ENCODE assay signal across 13 cellular contexts in the genomic region with DNA sequence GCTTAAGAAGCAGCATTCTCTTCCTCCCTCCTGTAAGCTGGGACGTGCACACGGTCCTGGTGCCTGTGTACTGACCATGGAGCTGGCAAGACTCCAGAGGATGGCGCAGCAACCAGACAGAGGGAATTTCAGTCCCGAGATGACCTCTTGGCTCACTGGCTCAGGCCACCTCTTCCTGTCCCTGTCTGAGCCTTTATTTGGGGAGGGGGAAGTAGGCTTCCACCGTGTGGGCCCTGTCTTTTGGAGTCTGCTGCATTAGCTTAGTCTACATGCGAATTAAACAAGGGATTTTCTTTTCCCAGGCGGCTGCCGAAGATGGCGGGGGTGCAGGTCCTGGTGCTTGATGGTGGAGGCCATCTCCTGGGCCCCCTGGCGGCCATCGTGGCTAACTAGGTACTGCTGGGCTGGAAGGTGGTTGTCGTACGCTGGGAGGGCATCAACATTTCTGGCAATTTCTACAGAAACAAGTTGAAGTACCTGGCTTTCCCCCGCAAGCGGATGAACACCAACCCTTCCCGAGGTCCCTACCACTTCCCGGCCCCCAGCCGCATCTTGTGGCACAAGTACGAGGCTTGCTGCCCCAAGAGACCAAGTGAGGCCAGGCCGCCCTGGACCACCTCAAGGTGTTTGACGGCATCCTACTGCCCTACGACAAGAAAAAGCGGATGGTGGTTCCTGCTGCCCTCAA. TPM values are rescaled to one million over a fixed set of nuclear protein-coding genes. Genes with fewer than 3 reads are reported as not detected.
DNase-seq lines count a peak whose midpoint lies in the region; ATAC-seq, FAIRE-seq and TF ChIP-seq lines count a peak whose summit lies in the region.
"Had no signal": no experiment of that assay in that cellular context is flagged by ENCODE, and none has a peak within 500 bp of the region (broad histone marks: within the 10 kb centered on the region; RNA-seq: fewer than 3 reads in every experiment).

No MANE protein-coding gene starts in this region.

- H3K9me3 ChIP-seq in WERI-Rb-1 (ENCODE audit: severe bottlenecking) (peaks cover 5% of the 10 kb centered on the region), HepG2 (ENCODE audit: low read length) (no peaks in the 10 kb centered on the region)

- H3K4me3 ChIP-seq in BJ (ENCODE audit: low read depth, low read length) (no peak overlapping the region), H7 (ENCODE audit: insufficient read depth, low read depth, low read length) (no peak overlapping the region), WERI-Rb-1 (ENCODE audit: low read depth, low read length) (no peak overlapping the region), HepG2 (replicated peaks in 1 of 3; ENCODE audit: insufficient read depth in 1 of 3, low read depth in 2 of 3, low read length in 3 of 3) (no peak overlapping the region)
- H3K4me3 ChIP-seq: SK-N-MC had no signal

- H3K4me1 Mint-ChIP-seq in T-helper 2 cell treated with Interferon-gamma antibody and Interleukin-4, amounts not matched to agents 5 μg/mL and 100 μg/mL, for 36 hours (ENCODE audit: low read depth) = peaks cover 41% of the 10 kb centered on the region

- H3K4me3 Mint-ChIP-seq in T-helper 2 cell treated with Interferon-gamma antibody and Interleukin-4, amounts not matched to agents 5 μg/mL and 100 μg/mL, for 36 hours = no peak overlapping the region

- no peak for TF ChIP-seq EP300 in HepG2 (IDR thresholded peaks at IDR 0.05; ENCODE audit: low read depth in 2 of 2, low read length in 2 of 2)
- no peak for TF ChIP-seq EP300 in HepG2 (CRISPR knock-in tag; IDR thresholded peaks at IDR 0.05; ENCODE audit: borderline replicate concordance)

- POLR2A ChIA-PET in BJ (lab: Charles Lee) = interaction anchor here (0.7 kb wide), 2 partner anchors 52 to 114 kb away, joined by 3 read pairs; no protein-coding TSS in a partner anchor
- POLR2A ChIA-PET in HepG2 (lab: Yijun Ruan, JAX) = no interaction called here

- no peaks in the 10 kb centered on the region for H3K27me3 ChIP-seq in BJ (ENCODE audit: control insufficient read depth, insufficient read depth, low read length)
- peaks cover 39% of the 10 kb centered on the region for H3K27me3 ChIP-seq in H7 (ENCODE audit: control insufficient read depth, insufficient read depth, low read length)
- peaks cover 95% of the 10 kb centered on the region for H3K27me3 ChIP-seq in WERI-Rb-1 (ENCODE audit: insufficient read depth, low read depth, severe bottlenecking)
- H3K27me3 ChIP-seq in HepG2 (ENCODE audit: control insufficient read depth in 1 of 2, insufficient read depth in 2 of 2, low read length in 2 of 2) = peaks cover 4 to 32% of the 10 kb centered on the region in 2 experiments; a peak in 4 of 5 replicates

- H3K79me2 ChIP-seq in HepG2 (ENCODE audit: insufficient read depth, low read length) = no peaks in the 10 kb centered on the region

- intact Hi-C loops in HepG2 (cut with micrococcal nuclease; ENCODE audit: unreplicated experiment) = no loop called here

- TF ChIP-seq CTCF in BJ (IDR thresholded peaks at IDR 0.05; ENCODE audit: insufficient read depth, low read depth, low read length) (peak; percentile 27), WERI-Rb-1 (IDR thresholded peaks at IDR 0.05; ENCODE audit: low read depth, low read length) (peak; percentile 93), HepG2 (CRISPR knock-in tag; IDR thresholded peaks at IDR 0.05) (peak; percentile 57)

- no peaks in the 10 kb centered on the region for H3K36me3 ChIP-seq in BJ (ENCODE audit: control insufficient read depth, insufficient read depth, low read length)
- no peaks in the 10 kb centered on the region for H3K36me3 ChIP-seq in H7 (replicated peaks; ENCODE audit: control insufficient read depth, insufficient read depth, low read length)
- H3K36me3 ChIP-seq in WERI-Rb-1 = no peaks in the 10 kb centered on the region
- H3K36me3 ChIP-seq in HepG2 (replicated peaks in 1 of 2; ENCODE audit: control insufficient read depth in 1 of 2, insufficient read depth in 2 of 2, low read length in 2 of 2) = no peaks in the 10 kb centered on the region

- no peaks in the 10 kb centered on the region for H3K9me3 Mint-ChIP-seq in T-helper 2 cell treated with Interferon-gamma antibody and Interleukin-4, amounts not matched to agents 5 μg/mL and 100 μg/mL, for 36 hours

- CTCF ChIA-PET in BJ (lab: Yijun Ruan, JAX) = interaction anchor here (0.6 to 6.1 kb wide), 10 partner anchors 7 to 181 kb away, joined by 3 to 64 read pairs (median 12); a partner anchor contains a TSS
- CTCF ChIA-PET in HepG2 (lab: Yijun Ruan, JAX; ENCODE audit: low intra/inter-chr PET ratio, low total read pairs) = no interaction called here

- ATAC-seq in HepG2 = peak; percentile 70
- no peak for ATAC-seq in HG03460 (IDR thresholded peaks at IDR 0.05; ENCODE audit: unreplicated experiment)
- ATAC-seq in GM21390 (IDR thresholded peaks at IDR 0.05; ENCODE audit: unreplicated experiment) = no peak

- no peak overlapping the region for H2AFZ ChIP-seq in HepG2 (ENCODE audit: low read length)

- no TSS peak for BruUV-seq in HepG2 (replicated peaks; lab: Mats Ljungman, UMichigan)

- no peaks in the 10 kb centered on the region for H3K4me1 ChIP-seq in HepG2 (ENCODE audit: insufficient read depth, low read length)

- no peak for DNase-seq in BJ (ENCODE audit: low read depth)
- DNase-seq in H7 = peak; percentile 84
- DNase-seq in WERI-Rb-1 = peak; percentile 91
- DNase-seq in HepG2 (ENCODE audit: low spot score) = peak; percentile 9
- no peak for DNase-seq in stimulated activated CD4-positive, alpha-beta T cell treated with anti-CD3 and anti-CD28 coated beads, Interleukin-4, amount 100 ng/mL, for 1 hour
- DNase-seq in T-helper 2 cell treated with Interferon-gamma antibody and Interleukin-4, amounts not matched to agents 5 μg/mL and 100 μg/mL, for 36 hours (ENCODE audit: low spot score) = no peak
- DNase-seq: activated gamma-delta T cell treated with Interleukin-2 at 50 U/mL for 16 hours had no signal

- FAIRE-seq in HepG2 (lab: Jason Lieb, UNC) = no peak
- FAIRE-seq: GM12891 had no signal

- peaks cover 16% of the 10 kb centered on the region for H3K27me3 Mint-ChIP-seq in T-helper 2 cell treated with Interferon-gamma antibody and Interleukin-4, amounts not matched to agents 5 μg/mL and 100 μg/mL, for 36 hours (ENCODE audit: low read depth)

- no peaks in the 10 kb centered on the region for H4K20me1 ChIP-seq in HepG2 (ENCODE audit: insufficient read depth, low read length)

- no peak for TF ChIP-seq POLR2A in HepG2 (IDR thresholded peaks at IDR 0.05; ENCODE audit: insufficient read depth in 1 of 2, low read depth in 2 of 2, low read length in 2 of 2)

- WGBS in HepG2 (ENCODE audit: low lambda C conversion rate) = 45% methylated on average over 10 of the region's 23 CpGs

- no peak overlapping the region; the same call in 1 of the 2 replicates for H3K4me2 ChIP-seq in HepG2 (ENCODE audit: low read depth, low read length)

- H3K27ac Mint-ChIP-seq in T-helper 2 cell treated with Interferon-gamma antibody and Interleukin-4, amounts not matched to agents 5 μg/mL and 100 μg/mL, for 36 hours = no peak overlapping the region

- TF ChIP-seq RAD21 in HepG2 (CRISPR knock-in tag; IDR thresholded peaks at IDR 0.05) = no peak

- H3K27ac ChIP-seq in WERI-Rb-1 = no peak overlapping the region
- H3K27ac ChIP-seq in HepG2 (ENCODE audit: extremely low read length, insufficient read depth, low read length) = no peak overlapping the region
- H3K27ac ChIP-seq: SK-N-MC had no signal

- in situ Hi-C loops in HepG2 (cut with HindIII; ENCODE audit: extremely low pct_ligation_motif_present, low pct_unique_long_range_greater_than_20kb) = loop anchor here (25.0 kb wide), 1 partner anchor 270 kb away; a partner anchor contains a TSS

- no peak overlapping the region for H3K9ac ChIP-seq in HepG2 (ENCODE audit: insufficient read depth, low read depth, low read length)

- H3K36me3 Mint-ChIP-seq in T-helper 2 cell treated with Interferon-gamma antibody and Interleukin-4, amounts not matched to agents 5 μg/mL and 100 μg/mL, for 36 hours (ENCODE audit: low read depth) = peaks cover 69% of the 10 kb centered on the region

RNA-seq across cellular contexts. Expression of a gene that starts 10.2 kb away (rescaled TPM):
- polyA plus RNA-seq in BJ (2011; rRNA removed) = 0.10 and 0.25 TPM in 2 replicates
- 0.14 TPM in 1 of 2 replicates, not detected in the other for polyA minus RNA-seq in BJ (2011; rRNA and poly(A)+ RNA removed)
- total RNA-seq in H7 (2014; rRNA removed; shearing (Covaris generic)) = not detected in 2 replicates
- total RNA-seq in HepG2 (2016; rRNA removed; fragmentation: Illumina TruSeq; extraction: Trizol) = not detected in 2 replicates
- not detected in 2 replicates for total RNA-seq in HepG2 (2016; cell fraction: cytosol; rRNA removed; fragmentation: Illumina TruSeq; extraction: Trizol; ENCODE audit: low read depth)
- total RNA-seq in HepG2 (2016; cell fraction: insoluble cytoplasmic fraction; rRNA removed; fragmentation: Illumina TruSeq; extraction: Trizol) = not detected in 2 replicates
- total RNA-seq in HepG2 (2016; cell fraction: membrane; rRNA removed; fragmentation: Illumina TruSeq; extraction: Trizol) = not detected in 2 replicates
- not detected in 2 replicates for total RNA-seq in HepG2 (2016; cell fraction: nucleus; rRNA removed; fragmentation: Illumina TruSeq; extraction: Trizol)
- not detected in 2 replicates for polyA plus RNA-seq in HepG2 (2011; rRNA removed)
- not detected in 2 replicates for polyA plus RNA-seq in HepG2 (2011; cell fraction: cytosol; rRNA removed)
- not detected in 2 replicates for polyA plus RNA-seq in HepG2 (2011; cell fraction: nucleus; rRNA removed)
- not detected in 2 replicates for polyA plus RNA-seq in HepG2 (2012)
- polyA plus RNA-seq in HepG2 (2016; cell fraction: cytosol; fragmentation: Illumina TruSeq; extraction: Trizol; ENCODE audit: low read depth) = not detected in 2 replicates
- polyA plus RNA-seq in HepG2 (2016; cell fraction: insoluble cytoplasmic fraction; fragmentation: Illumina TruSeq; extraction: Trizol; ENCODE audit: low read depth) = not detected in 2 replicates
- polyA plus RNA-seq in HepG2 (2016; cell fraction: membrane; fragmentation: Illumina TruSeq; extraction: Trizol; ENCODE audit: low read depth) = not detected in 2 replicates
- polyA plus RNA-seq in HepG2 (2016; cell fraction: nucleus; fragmentation: Illumina TruSeq; extraction: Trizol; ENCODE audit: insufficient read depth, low read depth) = not detected in 2 replicates
- polyA minus RNA-seq in HepG2 (2011; rRNA and poly(A)+ RNA removed; ENCODE audit: low replicate concordance) = 0.12 TPM in 1 of 2 replicates, not detected in the other
- not detected in 2 replicates for polyA minus RNA-seq in HepG2 (2011; cell fraction: cytosol; rRNA and poly(A)+ RNA removed)
- not detected in 2 replicates for polyA minus RNA-seq in HepG2 (2011; cell fraction: nucleus; rRNA and poly(A)+ RNA removed)
- total RNA-seq: myocyte had no signal

RNA-seq across cellular contexts. Expression of a gene that starts 14.3 kb away (rescaled TPM):
- polyA plus RNA-seq in BJ (2011; rRNA removed) = 0.56 and 1.4 TPM in 2 replicates
- polyA minus RNA-seq in BJ (2011; rRNA and poly(A)+ RNA removed) = 0.41 and 1.8 TPM in 2 replicates
- not detected in 2 replicates for total RNA-seq in H7 (2014; rRNA removed; shearing (Covaris generic))
- total RNA-seq in HepG2 (2016; rRNA removed; fragmentation: Illumina TruSeq; extraction: Trizol) = not detected in 2 replicates
- not detected in 2 replicates for total RNA-seq in HepG2 (2016; cell fraction: cytosol; rRNA removed; fragmentation: Illumina TruSeq; extraction: Trizol; ENCODE audit: low read depth)
- total RNA-seq in HepG2 (2016; cell fraction: insoluble cytoplasmic fraction; rRNA removed; fragmentation: Illumina TruSeq; extraction: Trizol) = not detected in 2 replicates
- not detected in 2 replicates for total RNA-seq in HepG2 (2016; cell fraction: membrane; rRNA removed; fragmentation: Illumina TruSeq; extraction: Trizol)
- total RNA-seq in HepG2 (2016; cell fraction: nucleus; rRNA removed; fragmentation: Illumina TruSeq; extraction: Trizol) = not detected in 2 replicates
- polyA plus RNA-seq in HepG2 (2011; rRNA removed) = 0.47 TPM in 1 of 2 replicates, not detected in the other
- polyA plus RNA-seq in HepG2 (2011; cell fraction: cytosol; rRNA removed) = 0.10 TPM in 1 of 2 replicates, not detected in the other
- polyA plus RNA-seq in HepG2 (2011; cell fraction: nucleus; rRNA removed) = 0.10 TPM in 1 of 2 replicates, not detected in the other
- not detected in 2 replicates for polyA plus RNA-seq in HepG2 (2012)
- polyA plus RNA-seq in HepG2 (2016; cell fraction: cytosol; fragmentation: Illumina TruSeq; extraction: Trizol; ENCODE audit: low read depth) = not detected in 2 replicates
- polyA plus RNA-seq in HepG2 (2016; cell fraction: insoluble cytoplasmic fraction; fragmentation: Illumina TruSeq; extraction: Trizol; ENCODE audit: low read depth) = not detected in 2 replicates
- polyA plus RNA-seq in HepG2 (2016; cell fraction: membrane; fragmentation: Illumina TruSeq; extraction: Trizol; ENCODE audit: low read depth) = not detected in 2 replicates
- polyA plus RNA-seq in HepG2 (2016; cell fraction: nucleus; fragmentation: Illumina TruSeq; extraction: Trizol; ENCODE audit: insufficient read depth, low read depth) = not detected in 2 replicates
- 3.1 TPM in 1 of 2 replicates, not detected in the other for polyA minus RNA-seq in HepG2 (2011; rRNA and poly(A)+ RNA removed; ENCODE audit: low replicate concordance)
- not detected in 2 replicates for polyA minus RNA-seq in HepG2 (2011; cell fraction: cytosol; rRNA and poly(A)+ RNA removed)
- not detected in 2 replicates for polyA minus RNA-seq in HepG2 (2011; cell fraction: nucleus; rRNA and poly(A)+ RNA removed)
- total RNA-seq: myocyte had no signal

RNA-seq across cellular contexts. Expression of a gene that starts 38.8 kb away (rescaled TPM):
- polyA plus RNA-seq in BJ (2011; rRNA removed) = not detected in 2 replicates
- polyA minus RNA-seq in BJ (2011; rRNA and poly(A)+ RNA removed) = not detected in 2 replicates
- total RNA-seq in H7 (2014; rRNA removed; shearing (Covaris generic)) = 0.03 TPM in 1 of 2 replicates, not detected in the other
- not detected in 2 replicates for total RNA-seq in HepG2 (2016; rRNA removed; fragmentation: Illumina TruSeq; extraction: Trizol)
- not detected in 2 replicates for total RNA-seq in HepG2 (2016; cell fraction: cytosol; rRNA removed; fragmentation: Illumina TruSeq; extraction: Trizol; ENCODE audit: low read depth)
- total RNA-seq in HepG2 (2016; cell fraction: insoluble cytoplasmic fraction; rRNA removed; fragmentation: Illumina TruSeq; extraction: Trizol) = not detected in 2 replicates
- total RNA-seq in HepG2 (2016; cell fraction: membrane; rRNA removed; fragmentation: Illumina TruSeq; extraction: Trizol) = not detected in 2 replicates
- not detected in 2 replicates for total RNA-seq in HepG2 (2016; cell fraction: nucleus; rRNA removed; fragmentation: Illumina TruSeq; extraction: Trizol)
- 0.04 TPM in 1 of 2 replicates, not detected in the other for polyA plus RNA-seq in HepG2 (2011; rRNA removed)
- polyA plus RNA-seq in HepG2 (2011; cell fraction: cytosol; rRNA removed) = not detected in 2 replicates
- polyA plus RNA-seq in HepG2 (2011; cell fraction: nucleus; rRNA removed) = not detected in 2 replicates
- polyA plus RNA-seq in HepG2 (2012) = not detected in 2 replicates
- polyA plus RNA-seq in HepG2 (2016; cell fraction: cytosol; fragmentation: Illumina TruSeq; extraction: Trizol; ENCODE audit: low read depth) = not detected in 2 replicates
- not detected in 2 replicates for polyA plus RNA-seq in HepG2 (2016; cell fraction: insoluble cytoplasmic fraction; fragmentation: Illumina TruSeq; extraction: Trizol; ENCODE audit: low read depth)
- not detected in 2 replicates for polyA plus RNA-seq in HepG2 (2016; cell fraction: membrane; fragmentation: Illumina TruSeq; extraction: Trizol; ENCODE audit: low read depth)
- not detected in 2 replicates for polyA plus RNA-seq in HepG2 (2016; cell fraction: nucleus; fragmentation: Illumina TruSeq; extraction: Trizol; ENCODE audit: insufficient read depth, low read depth)
- polyA minus RNA-seq in HepG2 (2011; rRNA and poly(A)+ RNA removed; ENCODE audit: low replicate concordance) = not detected in 2 replicates
- polyA minus RNA-seq in HepG2 (2011; cell fraction: cytosol; rRNA and poly(A)+ RNA removed) = not detected in 2 replicates
- not detected in 2 replicates for polyA minus RNA-seq in HepG2 (2011; cell fraction: nucleus; rRNA and poly(A)+ RNA removed)
- total RNA-seq: fibroblast of lung, myocyte had no signal
- polyA plus RNA-seq: fibroblast of lung had no signal

RNA-seq across cellular contexts. Expression of a gene that starts 42.0 kb away (rescaled TPM):
- polyA plus RNA-seq in BJ (2011; rRNA removed) (not detected in 2 replicates), HepG2 (2011; rRNA removed) (0.05 TPM in 1 of 2 replicates, not detected in the other)
- not detected in 2 replicates for polyA minus RNA-seq in BJ (2011; rRNA and poly(A)+ RNA removed)
- total RNA-seq in H7 (2014; rRNA removed; shearing (Covaris generic)) = not detected in 2 replicates
- total RNA-seq in HepG2 (2016; rRNA removed; fragmentation: Illumina TruSeq; extraction: Trizol) = not detected in 2 replicates
- not detected in 2 replicates for total RNA-seq in HepG2 (2016; cell fraction: cytosol; rRNA removed; fragmentation: Illumina TruSeq; extraction: Trizol; ENCODE audit: low read depth)
- total RNA-seq in HepG2 (2016; cell fraction: insoluble cytoplasmic fraction; rRNA removed; fragmentation: Illumina TruSeq; extraction: Trizol) = not detected in 2 replicates
- not detected in 2 replicates for total RNA-seq in HepG2 (2016; cell fraction: membrane; rRNA removed; fragmentation: Illumina TruSeq; extraction: Trizol)
- total RNA-seq in HepG2 (2016; cell fraction: nucleus; rRNA removed; fragmentation: Illumina TruSeq; extraction: Trizol) = not detected in 2 replicates
- polyA plus RNA-seq in HepG2 (2011; cell fraction: cytosol; rRNA removed) = not detected in 2 replicates
- not detected in 2 replicates for polyA plus RNA-seq in HepG2 (2011; cell fraction: nucleus; rRNA removed)
- polyA plus RNA-seq in HepG2 (2012) = not detected in 2 replicates
- polyA plus RNA-seq in HepG2 (2016; cell fraction: cytosol; fragmentation: Illumina TruSeq; extraction: Trizol; ENCODE audit: low read depth) = not detected in 2 replicates
- polyA plus RNA-seq in HepG2 (2016; cell fraction: insoluble cytoplasmic fraction; fragmentation: Illumina TruSeq; extraction: Trizol; ENCODE audit: low read depth) = not detected in 2 replicates
- polyA plus RNA-seq in HepG2 (2016; cell fraction: membrane; fragmentation: Illumina TruSeq; extraction: Trizol; ENCODE audit: low read depth) = not detected in 2 replicates
- polyA plus RNA-seq in HepG2 (2016; cell fraction: nucleus; fragmentation: Illumina TruSeq; extraction: Trizol; ENCODE audit: insufficient read depth, low read depth) = not detected in 2 replicates
- polyA minus RNA-seq in HepG2 (2011; rRNA and poly(A)+ RNA removed; ENCODE audit: low replicate concordance) = not detected in 2 replicates
- not detected in 2 replicates for polyA minus RNA-seq in HepG2 (2011; cell fraction: cytosol; rRNA and poly(A)+ RNA removed)
- polyA minus RNA-seq in HepG2 (2011; cell fraction: nucleus; rRNA and poly(A)+ RNA removed) = not detected in 2 replicates
- total RNA-seq: fibroblast of lung, myocyte had no signal
- polyA plus RNA-seq: fibroblast of lung had no signal

Comparison
In these comparisons a context has a peak if more than half of its experiments do, and no peak if none do; other contexts are left out.
1. DNase-seq: peak in H7 (single experiment), WERI-Rb-1 (single experiment) and HepG2 (single experiment); none in BJ (single experiment), stimulated activated CD4-positive, alpha-beta T cell treated with anti-CD3 and anti-CD28 coated beads, Interleukin-4, amount 100 ng/mL, for 1 hour (single experiment) and T-helper 2 cell treated with Interferon-gamma antibody and Interleukin-4, amounts not matched to agents 5 μg/mL and 100 μg/mL, for 36 hours (single experiment).
2. CTCF ChIP-seq: peak in every context shown above with its lines; median percentile 93 in WERI-Rb-1; 57 in HepG2; 27 in BJ.